In the genomic region with DNA sequence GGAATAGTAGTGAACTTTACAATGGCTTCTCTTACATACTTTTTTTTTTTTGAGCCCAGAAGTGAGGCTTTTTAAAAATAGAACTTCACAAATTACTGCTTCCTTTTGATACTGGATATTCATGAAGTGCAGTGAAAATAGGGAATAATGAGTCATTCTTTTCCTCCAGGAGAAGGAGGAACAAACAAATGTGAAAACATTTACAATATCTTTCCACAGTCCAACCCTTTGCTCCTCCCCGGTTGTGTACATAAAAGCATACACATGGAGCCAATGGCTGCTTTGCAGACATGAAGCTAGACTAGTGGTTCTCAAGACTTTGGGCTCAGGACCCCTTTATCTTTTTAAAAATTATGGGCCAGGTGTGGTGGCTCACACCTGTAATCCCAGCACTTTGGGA, we compare ENCODE assay signal across 1 cellular context.
TF ChIP-seq lines count a peak whose summit lies in the region.

No MANE protein-coding gene starts in this region.

TF ChIP-seq in HepG2, 621 proteins besides CTCF, POLR2A, EP300 and RAD21 (continued from another document and continues in another):
- TF ChIP-seq ZBTB40 (IDR thresholded peaks at IDR 0.05) (no peak), ZBTB40 (CRISPR knock-in tag; IDR thresholded peaks at IDR 0.05) (no peak), FOSL2 (CRISPR knock-in tag; IDR thresholded peaks at IDR 0.05) (peak; percentile 19; the same call in 1 of the 2 replicates), RXRB (CRISPR knock-in tag; IDR thresholded peaks at IDR 0.05; ENCODE audit: borderline replicate concordance) (0 out of 2 replicates have a peak, but pooled peaks have one; percentile 35), MIER3 (CRISPR knock-in tag; IDR thresholded peaks at IDR 0.05; ENCODE audit: borderline replicate concordance) (no peak), ZNF766 (CRISPR knock-in tag; IDR thresholded peaks at IDR 0.05; ENCODE audit: borderline replicate concordance) (no peak), SMAD9 (CRISPR knock-in tag; IDR thresholded peaks at IDR 0.05) (no peak), SOX13 (IDR thresholded peaks at IDR 0.05) (no peak), SOX13 (CRISPR knock-in tag; conservative IDR thresholded peaks at IDR 0.05 in 1 of 2, IDR thresholded peaks at IDR 0.05 in 1 of 2) (peak in 1 of 2 experiments; percentile 68; a peak in 1 of 4 replicates), ZNF337 (CRISPR knock-in tag; IDR thresholded peaks at IDR 0.05; ENCODE audit: borderline replicate concordance, low read depth) (no peak), RCOR2 (CRISPR knock-in tag; IDR thresholded peaks at IDR 0.05) (no peak), ZKSCAN8 (CRISPR knock-in tag; IDR thresholded peaks at IDR 0.05; ENCODE audit: borderline replicate concordance) (peak; percentile 99), ZGPAT (CRISPR knock-in tag; IDR thresholded peaks at IDR 0.05) (peak; percentile 59), STAT5B (CRISPR knock-in tag; IDR thresholded peaks at IDR 0.05) (no peak), EEA1 (CRISPR knock-in tag; IDR thresholded peaks at IDR 0.05; ENCODE audit: borderline replicate concordance) (no peak), NFIB (CRISPR knock-in tag; IDR thresholded peaks at IDR 0.05; ENCODE audit: borderline replicate concordance) (no peak), MYNN (CRISPR knock-in tag; IDR thresholded peaks at IDR 0.05; ENCODE audit: low read depth) (no peak), ZBTB25 (CRISPR knock-in tag; IDR thresholded peaks at IDR 0.05) (0 out of 2 replicates have a peak, but pooled peaks have one; percentile 16), ZNF609 (CRISPR knock-in tag; IDR thresholded peaks at IDR 0.05; ENCODE audit: borderline replicate concordance) (no peak), JUND (CRISPR knock-in tag; IDR thresholded peaks at IDR 0.05) (0 out of 2 replicates have a peak, but pooled peaks have one; percentile 23)
- TF ChIP-seq, protein P1, sequence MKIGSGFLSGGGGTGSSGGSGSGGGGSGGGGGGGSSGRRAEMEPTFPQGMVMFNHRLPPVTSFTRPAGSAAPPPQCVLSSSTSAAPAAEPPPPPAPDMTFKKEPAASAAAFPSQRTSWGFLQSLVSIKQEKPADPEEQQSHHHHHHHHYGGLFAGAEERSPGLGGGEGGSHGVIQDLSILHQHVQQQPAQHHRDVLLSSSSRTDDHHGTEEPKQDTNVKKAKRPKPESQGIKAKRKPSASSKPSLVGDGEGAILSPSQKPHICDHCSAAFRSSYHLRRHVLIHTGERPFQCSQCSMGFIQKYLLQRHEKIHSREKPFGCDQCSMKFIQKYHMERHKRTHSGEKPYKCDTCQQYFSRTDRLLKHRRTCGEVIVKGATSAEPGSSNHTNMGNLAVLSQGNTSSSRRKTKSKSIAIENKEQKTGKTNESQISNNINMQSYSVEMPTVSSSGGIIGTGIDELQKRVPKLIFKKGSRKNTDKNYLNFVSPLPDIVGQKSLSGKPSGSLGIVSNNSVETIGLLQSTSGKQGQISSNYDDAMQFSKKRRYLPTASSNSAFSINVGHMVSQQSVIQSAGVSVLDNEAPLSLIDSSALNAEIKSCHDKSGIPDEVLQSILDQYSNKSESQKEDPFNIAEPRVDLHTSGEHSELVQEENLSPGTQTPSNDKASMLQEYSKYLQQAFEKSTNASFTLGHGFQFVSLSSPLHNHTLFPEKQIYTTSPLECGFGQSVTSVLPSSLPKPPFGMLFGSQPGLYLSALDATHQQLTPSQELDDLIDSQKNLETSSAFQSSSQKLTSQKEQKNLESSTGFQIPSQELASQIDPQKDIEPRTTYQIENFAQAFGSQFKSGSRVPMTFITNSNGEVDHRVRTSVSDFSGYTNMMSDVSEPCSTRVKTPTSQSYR (CRISPR knock-in tag; IDR thresholded peaks at IDR 0.05; ENCODE audit: borderline replicate concordance) = no peak
- TF ChIP-seq, protein P2, sequence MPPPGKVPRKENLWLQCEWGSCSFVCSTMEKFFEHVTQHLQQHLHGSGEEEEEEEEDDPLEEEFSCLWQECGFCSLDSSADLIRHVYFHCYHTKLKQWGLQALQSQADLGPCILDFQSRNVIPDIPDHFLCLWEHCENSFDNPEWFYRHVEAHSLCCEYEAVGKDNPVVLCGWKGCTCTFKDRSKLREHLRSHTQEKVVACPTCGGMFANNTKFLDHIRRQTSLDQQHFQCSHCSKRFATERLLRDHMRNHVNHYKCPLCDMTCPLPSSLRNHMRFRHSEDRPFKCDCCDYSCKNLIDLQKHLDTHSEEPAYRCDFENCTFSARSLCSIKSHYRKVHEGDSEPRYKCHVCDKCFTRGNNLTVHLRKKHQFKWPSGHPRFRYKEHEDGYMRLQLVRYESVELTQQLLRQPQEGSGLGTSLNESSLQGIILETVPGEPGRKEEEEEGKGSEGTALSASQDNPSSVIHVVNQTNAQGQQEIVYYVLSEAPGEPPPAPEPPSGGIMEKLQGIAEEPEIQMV (CRISPR knock-in tag; IDR thresholded peaks at IDR 0.05; ENCODE audit: low read depth) = no peak
- TF ChIP-seq, protein P3, sequence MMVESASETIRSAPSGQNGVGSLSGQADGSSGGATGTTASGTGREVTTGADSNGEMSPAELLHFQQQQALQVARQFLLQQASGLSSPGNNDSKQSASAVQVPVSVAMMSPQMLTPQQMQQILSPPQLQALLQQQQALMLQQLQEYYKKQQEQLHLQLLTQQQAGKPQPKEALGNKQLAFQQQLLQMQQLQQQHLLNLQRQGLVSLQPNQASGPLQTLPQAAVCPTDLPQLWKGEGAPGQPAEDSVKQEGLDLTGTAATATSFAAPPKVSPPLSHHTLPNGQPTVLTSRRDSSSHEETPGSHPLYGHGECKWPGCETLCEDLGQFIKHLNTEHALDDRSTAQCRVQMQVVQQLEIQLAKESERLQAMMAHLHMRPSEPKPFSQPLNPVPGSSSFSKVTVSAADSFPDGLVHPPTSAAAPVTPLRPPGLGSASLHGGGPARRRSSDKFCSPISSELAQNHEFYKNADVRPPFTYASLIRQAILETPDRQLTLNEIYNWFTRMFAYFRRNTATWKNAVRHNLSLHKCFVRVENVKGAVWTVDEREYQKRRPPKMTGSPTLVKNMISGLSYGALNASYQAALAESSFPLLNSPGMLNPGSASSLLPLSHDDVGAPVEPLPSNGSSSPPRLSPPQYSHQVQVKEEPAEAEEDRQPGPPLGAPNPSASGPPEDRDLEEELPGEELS (CRISPR knock-in tag; IDR thresholded peaks at IDR 0.05) = peak; percentile 62
- TF ChIP-seq, protein P4, sequence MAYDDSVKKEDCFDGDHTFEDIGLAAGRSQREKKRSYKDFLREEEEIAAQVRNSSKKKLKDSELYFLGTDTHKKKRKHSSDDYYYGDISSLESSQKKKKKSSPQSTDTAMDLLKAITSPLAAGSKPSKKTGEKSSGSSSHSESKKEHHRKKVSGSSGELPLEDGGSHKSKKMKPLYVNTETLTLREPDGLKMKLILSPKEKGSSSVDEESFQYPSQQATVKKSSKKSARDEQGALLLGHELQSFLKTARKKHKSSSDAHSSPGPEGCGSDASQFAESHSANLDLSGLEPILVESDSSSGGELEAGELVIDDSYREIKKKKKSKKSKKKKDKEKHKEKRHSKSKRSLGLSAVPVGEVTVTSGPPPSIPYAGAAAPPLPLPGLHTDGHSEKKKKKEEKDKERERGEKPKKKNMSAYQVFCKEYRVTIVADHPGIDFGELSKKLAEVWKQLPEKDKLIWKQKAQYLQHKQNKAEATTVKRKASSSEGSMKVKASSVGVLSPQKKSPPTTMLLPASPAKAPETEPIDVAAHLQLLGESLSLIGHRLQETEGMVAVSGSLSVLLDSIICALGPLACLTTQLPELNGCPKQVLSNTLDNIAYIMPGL (CRISPR knock-in tag; IDR thresholded peaks at IDR 0.05; ENCODE audit: borderline replicate concordance in 1 of 2, low read depth in 1 of 2) = no peak
